Comparison of ENCODE assay signal across 1 cellular context in the genomic region with DNA sequence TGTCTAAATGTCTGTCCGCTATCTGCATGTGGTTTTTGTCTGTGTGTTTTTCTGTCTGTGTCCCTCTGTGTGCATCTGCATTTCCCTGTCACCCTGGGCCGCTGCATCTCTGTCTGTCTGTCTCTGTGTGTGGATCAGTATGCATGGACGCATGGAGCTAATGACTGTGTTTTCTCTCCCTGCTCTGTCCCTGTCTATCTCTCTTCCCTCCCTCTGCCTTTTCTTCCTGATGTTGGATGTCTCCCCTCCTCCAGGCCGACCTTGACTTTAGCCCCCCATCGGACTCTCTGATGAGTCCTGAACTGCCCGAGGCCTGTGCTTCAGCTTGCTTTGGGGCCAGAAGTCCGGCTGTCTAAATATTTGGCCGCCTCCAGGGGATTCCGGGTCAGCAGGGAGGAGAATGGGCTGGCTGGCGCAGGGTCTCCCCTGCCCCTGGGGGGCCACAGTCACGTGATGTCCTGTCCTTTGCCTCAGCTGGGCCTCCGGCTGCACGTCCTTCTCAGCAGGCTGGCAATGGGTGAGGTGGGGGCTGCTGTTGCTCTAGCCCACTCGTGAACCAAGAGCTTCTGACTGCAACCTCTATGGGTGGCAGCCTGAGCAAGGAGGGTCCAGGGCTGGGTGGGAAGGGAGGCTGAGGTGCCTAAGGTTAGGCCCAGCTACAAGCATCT.
TF ChIP-seq lines count a peak whose summit lies in the region.

No MANE protein-coding gene starts in this region.

TF ChIP-seq in HepG2, 621 proteins besides CTCF, POLR2A, EP300 and RAD21 (continued from another document and continues in another):
- TF ChIP-seq ZMAT5 (CRISPR knock-in tag; IDR thresholded peaks at IDR 0.05; ENCODE audit: borderline replicate concordance, low read depth) (no peak), ZFP36L2 (CRISPR knock-in tag; IDR thresholded peaks at IDR 0.05) (no peak), PHF8 (CRISPR knock-in tag; IDR thresholded peaks at IDR 0.05) (peak; percentile 60; the same call in 1 of the 2 replicates), KDM4B (CRISPR knock-in tag; IDR thresholded peaks at IDR 0.05) (0 out of 2 replicates have a peak, but pooled peaks have one; percentile 46), TCF7 (IDR thresholded peaks at IDR 0.05; ENCODE audit: low read depth) (peak; percentile 85), GFI1 (CRISPR knock-in tag; IDR thresholded peaks at IDR 0.05; ENCODE audit: borderline replicate concordance) (peak; percentile 56; the same call in 1 of the 2 replicates), ZNF652 (CRISPR knock-in tag; IDR thresholded peaks at IDR 0.05; ENCODE audit: borderline replicate concordance, low read depth) (peak; percentile 55; the same call in 1 of the 2 replicates), GZF1 (CRISPR knock-in tag; IDR thresholded peaks at IDR 0.05) (peak; percentile 75), HNF4G (IDR thresholded peaks at IDR 0.05; ENCODE audit: borderline replicate concordance, low read depth, low read length) (peak; percentile 96), HNF4G (CRISPR knock-in tag; IDR thresholded peaks at IDR 0.05; ENCODE audit: borderline replicate concordance, low read depth) (peak; percentile 86; the same call in 1 of the 2 replicates), ZNF556 (CRISPR knock-in tag; IDR thresholded peaks at IDR 0.05; ENCODE audit: borderline replicate concordance) (peak; percentile 70; the same call in 1 of the 2 replicates), KDM2A (CRISPR knock-in tag; IDR thresholded peaks at IDR 0.05; ENCODE audit: borderline replicate concordance, low read depth) (no peak), NR2F2 (IDR thresholded peaks at IDR 0.05; ENCODE audit: borderline replicate concordance, low read depth) (no peak), BCL3 (CRISPR knock-in tag; IDR thresholded peaks at IDR 0.05) (peak; percentile 68; the same call in 1 of the 2 replicates), RORA (CRISPR knock-in tag; IDR thresholded peaks at IDR 0.05) (no peak), ZNF614 (CRISPR knock-in tag; IDR thresholded peaks at IDR 0.05; ENCODE audit: borderline replicate concordance) (peak; percentile 80), RCOR2 (CRISPR knock-in tag; IDR thresholded peaks at IDR 0.05) (peak; percentile 84), PHF21A (CRISPR knock-in tag; IDR thresholded peaks at IDR 0.05) (peak; percentile 98), FOSL1 (CRISPR knock-in tag; IDR thresholded peaks at IDR 0.05; ENCODE audit: borderline replicate concordance) (peak; percentile 35; the same call in 1 of the 2 replicates), IRX3 (CRISPR knock-in tag; IDR thresholded peaks at IDR 0.05; ENCODE audit: borderline replicate concordance, low read depth) (peak; percentile 83; the same call in 1 of the 2 replicates), HOMEZ (CRISPR knock-in tag; IDR thresholded peaks at IDR 0.05; ENCODE audit: low read depth) (peak; percentile 9; the same call in 1 of the 2 replicates), ZNF703 (CRISPR knock-in tag; IDR thresholded peaks at IDR 0.05; ENCODE audit: borderline replicate concordance) (peak; percentile 77), ZIK1 (CRISPR knock-in tag; IDR thresholded peaks at IDR 0.05; ENCODE audit: borderline replicate concordance, low read depth) (no peak), FOXP4 (CRISPR knock-in tag; IDR thresholded peaks at IDR 0.05) (peak; percentile 94), ZNF256 (CRISPR knock-in tag; conservative IDR thresholded peaks at IDR 0.05) (no peak), SMAD9 (CRISPR knock-in tag; IDR thresholded peaks at IDR 0.05) (no peak), NR2C2 (CRISPR knock-in tag; IDR thresholded peaks at IDR 0.05; ENCODE audit: borderline replicate concordance) (peak; percentile 83), ZC3H13 (CRISPR knock-in tag; IDR thresholded peaks at IDR 0.05) (peak; percentile 62; the same call in 1 of the 2 replicates), ZNF354B (CRISPR knock-in tag; IDR thresholded peaks at IDR 0.05) (0 out of 2 replicates have a peak, but pooled peaks have one; percentile 54), ZNF251 (CRISPR knock-in tag; IDR thresholded peaks at IDR 0.05) (no peak), HMG20A (CRISPR knock-in tag; IDR thresholded peaks at IDR 0.05; ENCODE audit: borderline replicate concordance) (peak; percentile 66; the same call in 1 of the 2 replicates), EEA1 (CRISPR knock-in tag; IDR thresholded peaks at IDR 0.05; ENCODE audit: borderline replicate concordance) (0 out of 2 replicates have a peak, but pooled peaks have one; percentile 33), RBM22 (optimal IDR thresholded peaks at IDR 0.05; ENCODE audit: low read length) (peak; percentile 72), MIER2 (CRISPR knock-in tag; IDR thresholded peaks at IDR 0.05) (no peak)
- TF ChIP-seq, protein P1, sequence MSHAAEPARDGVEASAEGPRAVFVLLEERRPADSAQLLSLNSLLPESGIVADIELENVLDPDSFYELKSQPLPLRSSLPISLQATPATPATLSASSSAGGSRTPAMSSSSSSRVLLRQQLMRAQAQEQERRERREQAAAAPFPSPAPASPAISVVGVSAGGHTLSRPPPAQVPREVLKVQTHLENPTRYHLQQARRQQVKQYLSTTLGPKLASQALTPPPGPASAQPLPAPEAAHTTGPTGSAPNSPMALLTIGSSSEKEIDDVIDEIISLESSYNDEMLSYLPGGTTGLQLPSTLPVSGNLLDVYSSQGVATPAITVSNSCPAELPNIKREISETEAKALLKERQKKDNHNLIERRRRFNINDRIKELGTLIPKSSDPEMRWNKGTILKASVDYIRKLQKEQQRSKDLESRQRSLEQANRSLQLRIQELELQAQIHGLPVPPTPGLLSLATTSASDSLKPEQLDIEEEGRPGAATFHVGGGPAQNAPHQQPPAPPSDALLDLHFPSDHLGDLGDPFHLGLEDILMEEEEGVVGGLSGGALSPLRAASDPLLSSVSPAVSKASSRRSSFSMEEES (CRISPR knock-in tag; IDR thresholded peaks at IDR 0.05): peak; percentile 95
- TF ChIP-seq, protein P2, sequence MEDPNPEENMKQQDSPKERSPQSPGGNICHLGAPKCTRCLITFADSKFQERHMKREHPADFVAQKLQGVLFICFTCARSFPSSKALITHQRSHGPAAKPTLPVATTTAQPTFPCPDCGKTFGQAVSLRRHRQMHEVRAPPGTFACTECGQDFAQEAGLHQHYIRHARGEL (CRISPR knock-in tag; IDR thresholded peaks at IDR 0.05): no peak
- TF ChIP-seq, protein P3, sequence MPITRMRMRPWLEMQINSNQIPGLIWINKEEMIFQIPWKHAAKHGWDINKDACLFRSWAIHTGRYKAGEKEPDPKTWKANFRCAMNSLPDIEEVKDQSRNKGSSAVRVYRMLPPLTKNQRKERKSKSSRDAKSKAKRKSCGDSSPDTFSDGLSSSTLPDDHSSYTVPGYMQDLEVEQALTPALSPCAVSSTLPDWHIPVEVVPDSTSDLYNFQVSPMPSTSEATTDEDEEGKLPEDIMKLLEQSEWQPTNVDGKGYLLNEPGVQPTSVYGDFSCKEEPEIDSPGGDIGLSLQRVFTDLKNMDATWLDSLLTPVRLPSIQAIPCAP (CRISPR knock-in tag; IDR thresholded peaks at IDR 0.05; ENCODE audit: low read depth): no peak
- TF ChIP-seq, protein P4, sequence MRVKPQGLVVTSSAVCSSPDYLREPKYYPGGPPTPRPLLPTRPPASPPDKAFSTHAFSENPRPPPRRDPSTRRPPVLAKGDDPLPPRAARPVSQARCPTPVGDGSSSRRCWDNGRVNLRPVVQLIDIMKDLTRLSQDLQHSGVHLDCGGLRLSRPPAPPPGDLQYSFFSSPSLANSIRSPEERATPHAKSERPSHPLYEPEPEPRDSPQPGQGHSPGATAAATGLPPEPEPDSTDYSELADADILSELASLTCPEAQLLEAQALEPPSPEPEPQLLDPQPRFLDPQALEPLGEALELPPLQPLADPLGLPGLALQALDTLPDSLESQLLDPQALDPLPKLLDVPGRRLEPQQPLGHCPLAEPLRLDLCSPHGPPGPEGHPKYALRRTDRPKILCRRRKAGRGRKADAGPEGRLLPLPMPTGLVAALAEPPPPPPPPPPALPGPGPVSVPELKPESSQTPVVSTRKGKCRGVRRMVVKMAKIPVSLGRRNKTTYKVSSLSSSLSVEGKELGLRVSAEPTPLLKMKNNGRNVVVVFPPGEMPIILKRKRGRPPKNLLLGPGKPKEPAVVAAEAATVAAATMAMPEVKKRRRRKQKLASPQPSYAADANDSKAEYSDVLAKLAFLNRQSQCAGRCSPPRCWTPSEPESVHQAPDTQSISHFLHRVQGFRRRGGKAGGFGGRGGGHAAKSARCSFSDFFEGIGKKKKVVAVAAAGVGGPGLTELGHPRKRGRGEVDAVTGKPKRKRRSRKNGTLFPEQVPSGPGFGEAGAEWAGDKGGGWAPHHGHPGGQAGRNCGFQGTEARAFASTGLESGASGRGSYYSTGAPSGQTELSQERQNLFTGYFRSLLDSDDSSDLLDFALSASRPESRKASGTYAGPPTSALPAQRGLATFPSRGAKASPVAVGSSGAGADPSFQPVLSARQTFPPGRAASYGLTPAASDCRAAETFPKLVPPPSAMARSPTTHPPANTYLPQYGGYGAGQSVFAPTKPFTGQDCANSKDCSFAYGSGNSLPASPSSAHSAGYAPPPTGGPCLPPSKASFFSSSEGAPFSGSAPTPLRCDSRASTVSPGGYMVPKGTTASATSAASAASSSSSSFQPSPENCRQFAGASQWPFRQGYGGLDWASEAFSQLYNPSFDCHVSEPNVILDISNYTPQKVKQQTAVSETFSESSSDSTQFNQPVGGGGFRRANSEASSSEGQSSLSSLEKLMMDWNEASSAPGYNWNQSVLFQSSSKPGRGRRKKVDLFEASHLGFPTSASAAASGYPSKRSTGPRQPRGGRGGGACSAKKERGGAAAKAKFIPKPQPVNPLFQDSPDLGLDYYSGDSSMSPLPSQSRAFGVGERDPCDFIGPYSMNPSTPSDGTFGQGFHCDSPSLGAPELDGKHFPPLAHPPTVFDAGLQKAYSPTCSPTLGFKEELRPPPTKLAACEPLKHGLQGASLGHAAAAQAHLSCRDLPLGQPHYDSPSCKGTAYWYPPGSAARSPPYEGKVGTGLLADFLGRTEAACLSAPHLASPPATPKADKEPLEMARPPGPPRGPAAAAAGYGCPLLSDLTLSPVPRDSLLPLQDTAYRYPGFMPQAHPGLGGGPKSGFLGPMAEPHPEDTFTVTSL (CRISPR knock-in tag; IDR thresholded peaks at IDR 0.05; ENCODE audit: borderline replicate concordance): peak; percentile 69; the same call in 1 of the 2 replicates
- TF ChIP-seq, protein P5, sequence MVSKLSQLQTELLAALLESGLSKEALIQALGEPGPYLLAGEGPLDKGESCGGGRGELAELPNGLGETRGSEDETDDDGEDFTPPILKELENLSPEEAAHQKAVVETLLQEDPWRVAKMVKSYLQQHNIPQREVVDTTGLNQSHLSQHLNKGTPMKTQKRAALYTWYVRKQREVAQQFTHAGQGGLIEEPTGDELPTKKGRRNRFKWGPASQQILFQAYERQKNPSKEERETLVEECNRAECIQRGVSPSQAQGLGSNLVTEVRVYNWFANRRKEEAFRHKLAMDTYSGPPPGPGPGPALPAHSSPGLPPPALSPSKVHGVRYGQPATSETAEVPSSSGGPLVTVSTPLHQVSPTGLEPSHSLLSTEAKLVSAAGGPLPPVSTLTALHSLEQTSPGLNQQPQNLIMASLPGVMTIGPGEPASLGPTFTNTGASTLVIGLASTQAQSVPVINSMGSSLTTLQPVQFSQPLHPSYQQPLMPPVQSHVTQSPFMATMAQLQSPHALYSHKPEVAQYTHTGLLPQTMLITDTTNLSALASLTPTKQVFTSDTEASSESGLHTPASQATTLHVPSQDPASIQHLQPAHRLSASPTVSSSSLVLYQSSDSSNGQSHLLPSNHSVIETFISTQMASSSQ (IDR thresholded peaks at IDR 0.05; ENCODE audit: low read depth): 0 out of 2 replicates have a peak, but pooled peaks have one; percentile 38
- TF ChIP-seq, protein P5 (CRISPR knock-in tag; IDR thresholded peaks at IDR 0.05; ENCODE audit: borderline replicate concordance): peak; percentile 89
